10 cellular contexts compared by ENCODE assay signal in the genomic region with DNA sequence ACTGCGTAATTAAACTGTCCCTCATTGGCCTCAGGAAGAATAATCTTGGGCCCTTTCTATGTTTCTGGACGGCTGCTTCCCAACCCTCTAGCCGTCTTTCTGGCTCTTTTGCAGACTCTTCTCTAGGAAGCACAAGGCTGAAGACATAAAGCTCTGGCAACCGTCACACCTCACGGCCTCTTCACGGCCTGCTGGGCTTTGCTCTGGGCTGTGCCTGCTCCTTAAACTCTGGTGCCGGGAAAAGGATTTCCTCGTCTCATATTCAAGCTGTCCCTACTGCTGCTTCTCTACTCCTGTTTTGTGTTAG. TPM values are rescaled to one million over a fixed set of nuclear protein-coding genes. Genes with fewer than 3 reads are reported as not detected.
DNase-seq lines count a peak whose midpoint lies in the region; ATAC-seq and TF ChIP-seq lines count a peak whose summit lies in the region.
"Had no signal": no experiment of that assay in that cellular context is flagged by ENCODE, and none has a peak within 500 bp of the region (broad histone marks: within the 10 kb centered on the region; RNA-seq: fewer than 3 reads in every experiment).

No MANE protein-coding gene starts in this region.

- peaks cover 20% of the 10 kb centered on the region for H3K79me2 ChIP-seq in OCI-LY3 (ENCODE audit: low read length)

- H3K4me1 ChIP-seq in OCI-LY3 (ENCODE audit: low read length), result peaks cover 39% of the 10 kb centered on the region
- H3K4me1 ChIP-seq in esophagus muscularis mucosa, result peaks cover 14 to 77% (median 72%) of the 10 kb centered on the region in 4 donors
- no peaks in the 10 kb centered on the region for H3K4me1 ChIP-seq in psoas muscle

- H3K36me3 ChIP-seq in OCI-LY3 (replicated peaks; ENCODE audit: low read depth, low read length) (peaks cover 20% of the 10 kb centered on the region), esophagus muscularis mucosa (peaks cover 0 to 3% (median 0%) of the 10 kb centered on the region in 4 donors), psoas muscle (ENCODE audit: insufficient read depth in 1 of 2, low read depth in 1 of 2) (no peaks in the 10 kb centered on the region)

- WGBS in esophagus muscularis mucosa, result 30% methylated on average over 8 of the region's 8 CpGs
- WGBS in psoas muscle, 3 donors, result 60 to 76% (median 63%) methylated on average over 8 of the region's 8 CpGs

- no peaks in the 10 kb centered on the region for H4K20me1 ChIP-seq in OCI-LY3 (ENCODE audit: insufficient read depth, low read length)

- TF ChIP-seq POLR2A in esophagus muscularis mucosa (IDR thresholded peaks at IDR 0.05; ENCODE audit: low read depth), result no peak

- peak overlapping the region; percentile 75 for H2AFZ ChIP-seq in OCI-LY3 (ENCODE audit: low read depth, low read length)

- H3K4me3 ChIP-seq in OCI-LY3 (ENCODE audit: low read length) (peak overlapping the region; percentile 79), esophagus muscularis mucosa (peak overlapping the region; percentile 22 to 43 (median 33)), psoas muscle (peak overlapping the region; percentile 42)

- peak overlapping the region; percentile 78 for H3K9ac ChIP-seq in OCI-LY3 (ENCODE audit: low read length)

- no peaks in the 10 kb centered on the region for H3K27me3 ChIP-seq in OCI-LY3 (ENCODE audit: low read depth, low read length)
- H3K27me3 ChIP-seq in esophagus muscularis mucosa, result no peaks in the 10 kb centered on the region
- H3K27me3 ChIP-seq in psoas muscle (ENCODE audit: insufficient read depth in 3 of 3, low read length in 2 of 3), result no peaks in the 10 kb centered on the region

- intact Hi-C loops in esophagus muscularis mucosa (cut with DNase I) (no loop called here), psoas muscle (cut with DNase I) (no loop called here)

- in situ Hi-C loops in GM13976 (cut with MboI; ENCODE audit: low sequenced_read_pairs, unreplicated experiment), result no loop called here

- H3K27ac ChIP-seq in OCI-LY3 (ENCODE audit: low read length), result peak overlapping the region; percentile 69
- H3K27ac ChIP-seq in esophagus muscularis mucosa (replicated peaks in 1 of 4), result peak overlapping the region; percentile 60 to 71 (median 63)
- H3K27ac ChIP-seq in psoas muscle, result peak overlapping the region; percentile 58

- peak overlapping the region; percentile 94 for H3K4me2 ChIP-seq in OCI-LY3 (ENCODE audit: low read length)

- H3K9me3 ChIP-seq in OCI-LY3 (ENCODE audit: insufficient read depth, low read length) (no peaks in the 10 kb centered on the region), esophagus muscularis mucosa (no peaks in the 10 kb centered on the region), psoas muscle (no peaks in the 10 kb centered on the region)

- ATAC-seq in psoas muscle (no peak), HG03565 (IDR thresholded peaks at IDR 0.05; ENCODE audit: unreplicated experiment) (no peak)

- TF ChIP-seq EP300 in esophagus muscularis mucosa (IDR thresholded peaks at IDR 0.05), result no peak

- DNase-seq in EH (ENCODE audit: low read depth) (peak; percentile 40), esophagus muscularis mucosa (ENCODE audit: extremely low spot score) (no peak), psoas muscle (no peak), LoVo (ENCODE audit: low spot score) (no peak), AG08395 (ENCODE audit: low spot score) (no peak), GM13976 (ENCODE audit: low spot score) (no peak)
- DNase-seq: mammary epithelial cell, NCI-H1436 treated with DMSO at 0.1 percent for 48 hours had no signal

- TF ChIP-seq CTCF in OCI-LY3 (IDR thresholded peaks at IDR 0.05; ENCODE audit: low read depth, low read length) (no peak), esophagus muscularis mucosa (IDR thresholded peaks at IDR 0.05) (no peak), psoas muscle (IDR thresholded peaks at IDR 0.05) (no peak), GM13976 (IDR thresholded peaks at IDR 0.05; ENCODE audit: borderline replicate concordance, control extremely low read depth, extremely low read depth, insufficient read depth, missing control alignments) (no peak)

RNA-seq across cellular contexts. Expression of a gene that starts 36.0 kb away (rescaled TPM):
- total RNA-seq in esophagus muscularis mucosa (10 to 100 TPM; 31.5 to 61.5 (median 36.3) TPM), psoas muscle (10 to 100 TPM in 1 of 4 donors, 1 to 10 TPM in 3; 6.2 to 10.0 (median 8.0) TPM)
- polyA plus RNA-seq in psoas muscle, result 1 to 10 TPM; 3.4 to 3.9 (median 3.4) TPM
